21 cellular contexts compared by ENCODE assay signal in the genomic region with DNA sequence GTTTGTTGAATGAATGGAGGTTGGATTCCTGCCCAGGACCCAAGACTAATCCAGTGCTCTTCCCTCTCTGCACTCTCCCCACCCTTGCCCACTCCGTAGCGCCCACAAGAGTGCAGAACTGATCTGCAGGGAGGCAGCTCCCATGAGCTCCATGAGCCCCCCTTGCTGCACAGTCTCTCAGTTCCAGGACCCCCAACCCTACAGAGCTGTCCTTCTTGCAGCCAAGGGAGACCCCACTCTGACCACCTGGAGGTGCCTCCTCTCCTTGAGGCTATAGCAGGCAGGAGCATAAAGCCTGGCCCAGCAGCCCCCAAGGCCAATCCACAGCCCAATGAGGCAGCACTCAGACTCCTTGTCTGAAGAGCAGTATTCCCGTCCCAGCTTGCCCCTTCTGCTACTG.
"Had no signal": no experiment of that assay in that cellular context is flagged by ENCODE, and none has a peak within 500 bp of the region (broad histone marks: within the 10 kb centered on the region; RNA-seq: fewer than 3 reads in every experiment).

No MANE protein-coding gene starts in this region.

- H3K4me3 Mint-ChIP-seq: IgD-negative memory B cell had no signal

- H3K36me3 ChIP-seq: SJSA1 had no signal

- H3K9me3 ChIP-seq: SJSA1 had no signal

- H3K4me3 ChIP-seq: K562, SJSA1, SK-N-MC had no signal

- ATAC-seq: K562 had no signal

- H3K27me3 ChIP-seq: SJSA1 had no signal

- H3K9ac ChIP-seq: KMS-11 had no signal

- H3K4me2 ChIP-seq: KMS-11 had no signal

- H3K27ac ChIP-seq: HL-60, KMS-11, SJSA1, SK-N-MC had no signal

- DNase-seq: Kasumi-1, MV-4-11, NCI-H1048, NCI-H1105, NCI-H1436 treated with DMSO at 0.1 percent for 48 hours, NCI-H1694, NCI-H187 treated with DMSO at 0.1 percent for 48 hours, NCI-H2081 treated with DMSO at 0.1 percent for 48 hours, NCI-H2171, NCI-H226, NCI-H526 treated with DMSO at 0.1 percent for 48 hours, NCI-H774, Right ventricle myocardium superior, RPMI8226, SIG-M5 had no signal
